ENCODE assay signal across 8 cellular contexts in genomic region chr18:44725300-44726096, GRCh38. TPM values are rescaled to one million over a fixed set of nuclear protein-coding genes. Genes with fewer than 3 reads are reported as not detected.
DNase-seq lines count a peak whose midpoint lies in the region; ATAC-seq and TF ChIP-seq lines count a peak whose summit lies in the region.

No MANE protein-coding gene starts in this region.

- H3K4me3 Mint-ChIP-seq in CD8-positive, alpha-beta T cell, result peak overlapping the region; percentile 53
- peak overlapping the region; percentile 37 for H3K4me3 Mint-ChIP-seq in activated T-cell treated with anti-CD3 and anti-CD28 coated beads, Interleukin-2, amount 50 U/mL, for 24 hours

- ATAC-seq in CD8-positive, alpha-beta T cell, result peak; percentile 73
- ATAC-seq in GM21737 (IDR thresholded peaks at IDR 0.05; ENCODE audit: unreplicated experiment) (peak; percentile 62), foreskin keratinocyte (peak; percentile 75)

- H3K27me3 ChIP-seq in CD8-positive, alpha-beta T cell (ENCODE audit: insufficient read depth, low read length), result no peaks in the 10 kb centered on the region
- H3K27me3 ChIP-seq in foreskin keratinocyte, result no peaks in the 10 kb centered on the region

- peaks cover 23% of the 10 kb centered on the region for H3K4me1 ChIP-seq in CD8-positive, alpha-beta T cell (ENCODE audit: insufficient read depth, low read length)
- H3K4me1 ChIP-seq in foreskin keratinocyte, result peaks cover 25% of the 10 kb centered on the region

- H3K27ac ChIP-seq in CD8-positive, alpha-beta T cell (ENCODE audit: low read depth, low read length), result no peak overlapping the region
- H3K27ac ChIP-seq in foreskin keratinocyte, result peak overlapping the region; percentile 44
- H3K27ac ChIP-seq in skin epidermis, result peak overlapping the region in 17 of 21 experiments; percentile 34 to 87 (median 68)

- POLR2A ChIA-PET in CD8-positive, alpha-beta T cell (lab: Charles Lee), result no interaction called here

- H3K9me3 ChIP-seq in CD8-positive, alpha-beta T cell (ENCODE audit: low read length), result no peaks in the 10 kb centered on the region

- intact Hi-C loops in CD8-positive, alpha-beta T cell (cut with DNase I, micrococcal nuclease), result loop anchor here in 1 of 2 experiments (5.0 kb wide), 1 partner anchor 43 kb away; the partner anchor contains the start of gene SETBP1

- H3K4me1 Mint-ChIP-seq in CD8-positive, alpha-beta T cell (ENCODE audit: low read depth), result peaks cover 61% of the 10 kb centered on the region
- peaks cover 94% of the 10 kb centered on the region for H3K4me1 Mint-ChIP-seq in activated T-cell treated with anti-CD3 and anti-CD28 coated beads, Interleukin-2, amount 50 U/mL, for 24 hours (ENCODE audit: low read depth)

- no peaks in the 10 kb centered on the region for H3K27me3 Mint-ChIP-seq in CD8-positive, alpha-beta T cell (ENCODE audit: low read depth)
- no peaks in the 10 kb centered on the region for H3K27me3 Mint-ChIP-seq in activated T-cell treated with anti-CD3 and anti-CD28 coated beads, Interleukin-2, amount 50 U/mL, for 24 hours

- H3K36me3 ChIP-seq in CD8-positive, alpha-beta T cell (ENCODE audit: insufficient read depth, low read length), result no peaks in the 10 kb centered on the region

- TF ChIP-seq CTCF in CD8-positive, alpha-beta T cell (IDR thresholded peaks at IDR 0.05), result no peak
- TF ChIP-seq CTCF in NB4 (IDR thresholded peaks at IDR 0.05; ENCODE audit: low read depth, low read length) (no peak), foreskin keratinocyte (conservative IDR thresholded peaks at IDR 0.05) (no peak)

- H3K36me3 Mint-ChIP-seq in CD8-positive, alpha-beta T cell, result no peaks in the 10 kb centered on the region
- peaks cover 2% of the 10 kb centered on the region for H3K36me3 Mint-ChIP-seq in activated T-cell treated with anti-CD3 and anti-CD28 coated beads, Interleukin-2, amount 50 U/mL, for 24 hours (ENCODE audit: low read depth)

- CTCF ChIA-PET in CD8-positive, alpha-beta T cell (lab: Charles Lee), result no interaction called here

- peak overlapping the region; percentile 74 for H3K27ac Mint-ChIP-seq in CD8-positive, alpha-beta T cell
- H3K27ac Mint-ChIP-seq in activated T-cell treated with anti-CD3 and anti-CD28 coated beads, Interleukin-2, amount 50 U/mL, for 24 hours, result peak overlapping the region; percentile 94

- no peak overlapping the region for H3K4me3 ChIP-seq in CD8-positive, alpha-beta T cell (ENCODE audit: low read depth, low read length)
- H3K4me3 ChIP-seq in NB4 (ENCODE audit: low read depth, low read length) (no peak overlapping the region), skin epidermis (no peak overlapping the region)

- no peaks in the 10 kb centered on the region for H3K9me3 Mint-ChIP-seq in CD8-positive, alpha-beta T cell
- no peaks in the 10 kb centered on the region for H3K9me3 Mint-ChIP-seq in activated T-cell treated with anti-CD3 and anti-CD28 coated beads, Interleukin-2, amount 50 U/mL, for 24 hours

- DNase-seq in CD8-positive, alpha-beta T cell, result peak; percentile 16 to 67 (median 53)
- DNase-seq in NB4 (ENCODE audit: low read depth) (peak; percentile 44), foreskin keratinocyte (peak in 1 of 2 donors; percentile 35), OCI-M2 (lab: John Stamatoyannopoulos, UW; ENCODE audit: unreplicated experiment) (no peak), NCI-H82 (lab: John Stamatoyannopoulos, UW) (no peak)
- peak; percentile 73 for DNase-seq in activated T-cell treated with anti-CD3 and anti-CD28 coated beads, Interleukin-2, amount 50 U/mL, for 24 hours

- no peak for TF ChIP-seq POLR2A in NB4 (IDR thresholded peaks at IDR 0.05; ENCODE audit: extremely low read depth, insufficient read length)

RNA-seq across cellular contexts. Expression of gene SETBP1, which starts 44.8 kb away (rescaled TPM):
- total RNA-seq in CD8-positive, alpha-beta T cell, result 1 to 10 TPM in 1 of 2 experiments, under 1 TPM in 1; 0.90 to 2.1 TPM
- total RNA-seq in foreskin keratinocyte, result 5.8 and 9.8 TPM in 2 replicates
- 0.94 and 1.1 TPM in 2 replicates for polyA plus RNA-seq in foreskin keratinocyte

Comparison
In these comparisons a context has a peak if more than half of its experiments do, and no peak if none do; other contexts are left out.
1. DNase-seq: peak in CD8-positive, alpha-beta T cell (7 of 7), NB4 (single experiment) and activated T-cell treated with anti-CD3 and anti-CD28 coated beads, Interleukin-2, amount 50 U/mL, for 24 hours (single experiment); none in OCI-M2 (single experiment) and NCI-H82 (single experiment).
2. Peak in every context shown above with its lines, with median percentiles within 50 percentile points of each other: ATAC-seq.